1 cellular context compared by ENCODE assay signal in the genomic region with DNA sequence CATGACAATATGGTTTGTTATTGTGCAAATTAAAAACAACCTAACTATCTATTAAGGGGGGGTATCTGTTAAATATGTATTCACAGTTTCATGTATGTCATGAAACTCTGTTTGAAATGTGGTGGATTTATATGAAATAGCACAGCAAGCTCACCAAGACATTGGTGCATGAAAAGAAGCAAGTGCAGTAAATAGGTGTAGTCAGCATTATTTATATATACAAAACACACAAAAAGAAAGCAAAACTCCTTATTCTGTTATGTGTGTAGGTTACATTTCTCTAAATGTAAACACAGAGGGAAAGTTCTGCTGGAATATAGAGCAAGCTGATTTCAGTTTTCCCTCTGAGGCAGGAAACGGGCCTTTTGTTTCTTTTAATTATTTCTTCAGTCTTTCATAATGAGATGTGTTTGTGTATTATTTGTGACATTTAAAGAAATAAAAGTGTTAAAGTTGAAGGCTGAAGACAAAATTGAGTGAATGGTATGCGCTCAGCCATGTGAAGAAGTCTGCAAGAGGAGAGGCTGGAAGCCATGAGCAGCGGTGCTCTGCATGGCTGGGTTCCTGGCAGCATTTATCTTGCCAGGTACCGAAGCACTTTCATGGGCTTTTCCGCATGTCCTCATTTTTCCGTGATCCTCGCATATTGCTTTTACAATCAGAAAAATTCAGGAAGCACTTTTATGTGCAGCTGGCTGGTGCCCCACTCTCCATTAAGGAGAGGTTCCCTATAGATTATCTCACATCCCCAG.
TF ChIP-seq lines count a peak whose summit lies in the region.

No MANE protein-coding gene starts in this region.

TF ChIP-seq in GM23338, 12 proteins besides CTCF, POLR2A, EP300 and RAD21 (continued from another document):
- TF ChIP-seq, protein P1, sequence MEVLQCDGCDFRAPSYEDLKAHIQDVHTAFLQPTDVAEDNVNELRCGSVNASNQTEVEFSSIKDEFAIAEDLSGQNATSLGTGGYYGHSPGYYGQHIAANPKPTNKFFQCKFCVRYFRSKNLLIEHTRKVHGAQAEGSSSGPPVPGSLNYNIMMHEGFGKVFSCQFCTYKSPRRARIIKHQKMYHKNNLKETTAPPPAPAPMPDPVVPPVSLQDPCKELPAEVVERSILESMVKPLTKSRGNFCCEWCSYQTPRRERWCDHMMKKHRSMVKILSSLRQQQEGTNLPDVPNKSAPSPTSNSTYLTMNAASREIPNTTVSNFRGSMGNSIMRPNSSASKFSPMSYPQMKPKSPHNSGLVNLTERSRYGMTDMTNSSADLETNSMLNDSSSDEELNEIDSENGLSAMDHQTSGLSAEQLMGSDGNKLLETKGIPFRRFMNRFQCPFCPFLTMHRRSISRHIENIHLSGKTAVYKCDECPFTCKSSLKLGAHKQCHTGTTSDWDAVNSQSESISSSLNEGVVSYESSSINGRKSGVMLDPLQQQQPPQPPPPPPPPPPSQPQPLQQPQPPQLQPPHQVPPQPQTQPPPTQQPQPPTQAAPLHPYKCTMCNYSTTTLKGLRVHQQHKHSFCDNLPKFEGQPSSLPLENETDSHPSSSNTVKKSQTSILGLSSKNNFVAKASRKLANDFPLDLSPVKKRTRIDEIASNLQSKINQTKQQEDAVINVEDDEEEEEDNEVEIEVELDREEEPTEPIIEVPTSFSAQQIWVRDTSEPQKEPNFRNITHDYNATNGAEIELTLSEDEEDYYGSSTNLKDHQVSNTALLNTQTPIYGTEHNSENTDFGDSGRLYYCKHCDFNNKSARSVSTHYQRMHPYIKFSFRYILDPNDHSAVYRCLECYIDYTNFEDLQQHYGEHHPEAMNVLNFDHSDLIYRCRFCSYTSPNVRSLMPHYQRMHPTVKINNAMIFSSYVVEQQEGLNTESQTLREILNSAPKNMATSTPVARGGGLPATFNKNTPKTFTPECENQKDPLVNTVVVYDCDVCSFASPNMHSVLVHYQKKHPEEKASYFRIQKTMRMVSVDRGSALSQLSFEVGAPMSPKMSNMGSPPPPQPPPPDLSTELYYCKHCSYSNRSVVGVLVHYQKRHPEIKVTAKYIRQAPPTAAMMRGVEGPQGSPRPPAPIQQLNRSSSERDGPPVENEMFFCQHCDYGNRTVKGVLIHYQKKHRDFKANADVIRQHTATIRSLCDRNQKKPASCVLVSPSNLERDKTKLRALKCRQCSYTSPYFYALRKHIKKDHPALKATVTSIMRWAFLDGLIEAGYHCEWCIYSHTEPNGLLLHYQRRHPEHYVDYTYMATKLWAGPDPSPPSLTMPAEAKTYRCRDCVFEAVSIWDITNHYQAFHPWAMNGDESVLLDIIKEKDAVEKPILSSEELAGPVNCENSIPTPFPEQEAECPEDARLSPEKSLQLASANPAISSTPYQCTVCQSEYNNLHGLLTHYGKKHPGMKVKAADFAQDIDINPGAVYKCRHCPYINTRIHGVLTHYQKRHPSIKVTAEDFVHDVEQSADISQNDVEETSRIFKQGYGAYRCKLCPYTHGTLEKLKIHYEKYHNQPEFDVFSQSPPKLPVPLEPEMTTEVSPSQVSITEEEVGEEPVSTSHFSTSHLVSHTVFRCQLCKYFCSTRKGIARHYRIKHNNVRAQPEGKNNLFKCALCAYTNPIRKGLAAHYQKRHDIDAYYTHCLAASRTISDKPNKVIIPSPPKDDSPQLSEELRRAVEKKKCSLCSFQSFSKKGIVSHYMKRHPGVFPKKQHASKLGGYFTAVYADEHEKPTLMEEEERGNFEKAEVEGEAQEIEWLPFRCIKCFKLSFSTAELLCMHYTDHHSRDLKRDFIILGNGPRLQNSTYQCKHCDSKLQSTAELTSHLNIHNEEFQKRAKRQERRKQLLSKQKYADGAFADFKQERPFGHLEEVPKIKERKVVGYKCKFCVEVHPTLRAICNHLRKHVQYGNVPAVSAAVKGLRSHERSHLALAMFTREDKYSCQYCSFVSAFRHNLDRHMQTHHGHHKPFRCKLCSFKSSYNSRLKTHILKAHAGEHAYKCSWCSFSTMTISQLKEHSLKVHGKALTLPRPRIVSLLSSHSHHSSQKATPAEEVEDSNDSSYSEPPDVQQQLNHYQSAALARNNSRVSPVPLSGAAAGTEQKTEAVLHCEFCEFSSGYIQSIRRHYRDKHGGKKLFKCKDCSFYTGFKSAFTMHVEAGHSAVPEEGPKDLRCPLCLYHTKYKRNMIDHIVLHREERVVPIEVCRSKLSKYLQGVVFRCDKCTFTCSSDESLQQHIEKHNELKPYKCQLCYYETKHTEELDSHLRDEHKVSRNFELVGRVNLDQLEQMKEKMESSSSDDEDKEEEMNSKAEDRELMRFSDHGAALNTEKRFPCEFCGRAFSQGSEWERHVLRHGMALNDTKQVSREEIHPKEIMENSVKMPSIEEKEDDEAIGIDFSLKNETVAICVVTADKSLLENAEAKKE (CRISPR knock-in tag; IDR thresholded peaks at IDR 0.05) = no peak
- TF ChIP-seq CREB1 (CRISPR knock-in tag; IDR thresholded peaks at IDR 0.05; ENCODE audit: low read depth) (no peak), ZNF114 (CRISPR knock-in tag; IDR thresholded peaks at IDR 0.05) (no peak), STAT1 (IDR thresholded peaks at IDR 0.05; ENCODE audit: unreplicated experiment) (no peak), EZH2phosphoT487 (IDR thresholded peaks at IDR 0.05; ENCODE audit: unreplicated experiment) (no peak), JUNB (IDR thresholded peaks at IDR 0.05; ENCODE audit: unreplicated experiment) (no peak), POLR2AphosphoS5 (IDR thresholded peaks at IDR 0.05; ENCODE audit: low read depth) (no peak), EZH2 (IDR thresholded peaks at IDR 0.05; ENCODE audit: low read depth, unreplicated experiment) (no peak), NANOG (IDR thresholded peaks at IDR 0.05; ENCODE audit: borderline replicate concordance) (no peak), ZNF331 (CRISPR knock-in tag; IDR thresholded peaks at IDR 0.05; ENCODE audit: low read depth) (no peak)
- TF ChIP-seq, protein P2, sequence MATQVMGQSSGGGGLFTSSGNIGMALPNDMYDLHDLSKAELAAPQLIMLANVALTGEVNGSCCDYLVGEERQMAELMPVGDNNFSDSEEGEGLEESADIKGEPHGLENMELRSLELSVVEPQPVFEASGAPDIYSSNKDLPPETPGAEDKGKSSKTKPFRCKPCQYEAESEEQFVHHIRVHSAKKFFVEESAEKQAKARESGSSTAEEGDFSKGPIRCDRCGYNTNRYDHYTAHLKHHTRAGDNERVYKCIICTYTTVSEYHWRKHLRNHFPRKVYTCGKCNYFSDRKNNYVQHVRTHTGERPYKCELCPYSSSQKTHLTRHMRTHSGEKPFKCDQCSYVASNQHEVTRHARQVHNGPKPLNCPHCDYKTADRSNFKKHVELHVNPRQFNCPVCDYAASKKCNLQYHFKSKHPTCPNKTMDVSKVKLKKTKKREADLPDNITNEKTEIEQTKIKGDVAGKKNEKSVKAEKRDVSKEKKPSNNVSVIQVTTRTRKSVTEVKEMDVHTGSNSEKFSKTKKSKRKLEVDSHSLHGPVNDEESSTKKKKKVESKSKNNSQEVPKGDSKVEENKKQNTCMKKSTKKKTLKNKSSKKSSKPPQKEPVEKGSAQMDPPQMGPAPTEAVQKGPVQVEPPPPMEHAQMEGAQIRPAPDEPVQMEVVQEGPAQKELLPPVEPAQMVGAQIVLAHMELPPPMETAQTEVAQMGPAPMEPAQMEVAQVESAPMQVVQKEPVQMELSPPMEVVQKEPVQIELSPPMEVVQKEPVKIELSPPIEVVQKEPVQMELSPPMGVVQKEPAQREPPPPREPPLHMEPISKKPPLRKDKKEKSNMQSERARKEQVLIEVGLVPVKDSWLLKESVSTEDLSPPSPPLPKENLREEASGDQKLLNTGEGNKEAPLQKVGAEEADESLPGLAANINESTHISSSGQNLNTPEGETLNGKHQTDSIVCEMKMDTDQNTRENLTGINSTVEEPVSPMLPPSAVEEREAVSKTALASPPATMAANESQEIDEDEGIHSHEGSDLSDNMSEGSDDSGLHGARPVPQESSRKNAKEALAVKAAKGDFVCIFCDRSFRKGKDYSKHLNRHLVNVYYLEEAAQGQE (IDR thresholded peaks at IDR 0.05; ENCODE audit: unreplicated experiment) = no peak
TF ChIP-seq in GM23338: peak in this region for 0.
